8 cellular contexts compared by ENCODE assay signal in genomic region chr6:3751730-3752537, GRCh38. TPM values are rescaled to one million over a fixed set of nuclear protein-coding genes. Genes with fewer than 3 reads are reported as not detected.
DNase-seq lines count a peak whose midpoint lies in the region; ATAC-seq and TF ChIP-seq lines count a peak whose summit lies in the region.

No MANE protein-coding gene starts in this region.

- CTCF ChIA-PET in MCF 10A (lab: Yijun Ruan, JAX), result interaction anchor here (0.6 to 0.8 kb wide), 3 partner anchors 59 to 337 kb away, joined by 3 read pairs; no protein-coding TSS in a partner anchor

- H3K36me3 ChIP-seq in DOHH2 (ENCODE audit: control insufficient read depth, low read length) (no peaks in the 10 kb centered on the region), iPS-18a (ENCODE audit: control insufficient read depth, low read depth, low read length) (no peaks in the 10 kb centered on the region)

- no peaks in the 10 kb centered on the region for H3K27me3 Mint-ChIP-seq in MCF 10A (ENCODE audit: insufficient read depth, unreplicated experiment)

- H3K27ac ChIP-seq in DOHH2 (ENCODE audit: low read depth, low read length) (no peak overlapping the region), VCaP (peak overlapping the region; percentile 44; the same call in 1 of the 2 replicates), iPS-18a (ENCODE audit: low read length) (no peak overlapping the region)

- TF ChIP-seq RAD21 in Ishikawa (IDR thresholded peaks at IDR 0.05; ENCODE audit: low read depth), result no peak

- no peaks in the 10 kb centered on the region for H3K79me2 ChIP-seq in DOHH2 (ENCODE audit: control insufficient read depth, low read length)

- peaks cover 27% of the 10 kb centered on the region for H3K4me1 Mint-ChIP-seq in MCF 10A (ENCODE audit: insufficient read depth, unreplicated experiment)

- peaks cover 4% of the 10 kb centered on the region; the same call in 1 of the 2 replicates for H3F3A ChIP-seq in DOHH2 (ENCODE audit: control insufficient read depth, insufficient read depth)

- POLR2A ChIA-PET in MCF 10A (lab: Yijun Ruan, JAX), result interaction anchor here (0.5 to 1.6 kb wide), 11 partner anchors 10 to 279 kb away, joined by 3 to 9 read pairs (median 4); partner anchors contain the start of gene FAM50B

- intact Hi-C loops in MCF 10A (cut with micrococcal nuclease), result loop anchor here (2.0 kb wide), 1 partner anchor 239 kb away; no protein-coding TSS in a partner anchor

- H4K20me1 ChIP-seq in DOHH2 (ENCODE audit: control insufficient read depth, insufficient read depth, low read depth, low read length), result peaks cover 6% of the 10 kb centered on the region; the same call in 1 of the 2 replicates

- peaks cover 51% of the 10 kb centered on the region for H3K27me3 ChIP-seq in DOHH2 (ENCODE audit: control insufficient read depth, low read length)
- H3K27me3 ChIP-seq in iPS-18a (ENCODE audit: control insufficient read depth, insufficient read depth, low read length), result peaks cover 71% of the 10 kb centered on the region

- peak overlapping the region; percentile 81 for H3K4me3 Mint-ChIP-seq in MCF 10A (ENCODE audit: unreplicated experiment)

- H3K36me3 Mint-ChIP-seq in MCF 10A (ENCODE audit: insufficient read depth, unreplicated experiment), result peaks cover 7% of the 10 kb centered on the region

- peak; percentile 67 for DNase-seq in MCF 10A (ENCODE audit: unreplicated experiment)
- peak; percentile 84 for DNase-seq in skeletal muscle cell (ENCODE audit: low read depth)
- DNase-seq in NK-92 (lab: John Stamatoyannopoulos, UW; ENCODE audit: unreplicated experiment), result no peak

- H3K9me3 ChIP-seq in DOHH2 (ENCODE audit: control insufficient read depth, insufficient read depth, low read length) (no peaks in the 10 kb centered on the region), iPS-18a (ENCODE audit: control insufficient read depth, low read depth, low read length) (no peaks in the 10 kb centered on the region)

- peak overlapping the region; percentile 82 for H3K4me2 ChIP-seq in DOHH2 (ENCODE audit: low read length)

- no peaks in the 10 kb centered on the region for H3K9me2 ChIP-seq in DOHH2 (replicated peaks; ENCODE audit: control insufficient read depth, low read length)

- H3K4me1 ChIP-seq in DOHH2 (ENCODE audit: control insufficient read depth, low read length), result peaks cover 39% of the 10 kb centered on the region
- H3K4me1 ChIP-seq in iPS-18a (ENCODE audit: control insufficient read depth, low read depth, low read length), result peaks cover 16% of the 10 kb centered on the region

- no peak for TF ChIP-seq EP300 in Ishikawa (IDR thresholded peaks at IDR 0.05; ENCODE audit: borderline replicate concordance)

- BruUV-seq in MCF 10A (replicated peaks; lab: Mats Ljungman, UMichigan), result no TSS peak

- no peak overlapping the region for H3K9ac ChIP-seq in iPS-18a (ENCODE audit: low read length)

- H3K4me3 ChIP-seq in DOHH2 (ENCODE audit: low read length) (peak overlapping the region; percentile 70), iPS-18a (ENCODE audit: low read length) (peak overlapping the region; percentile 60), skeletal muscle cell (ENCODE audit: low read depth, low read length) (peak overlapping the region; percentile 86)

- peak; percentile 36 for TF ChIP-seq CTCF in DOHH2 (IDR thresholded peaks at IDR 0.05; ENCODE audit: low read depth, low read length, poor library complexity, severe bottlenecking)
- TF ChIP-seq CTCF in VCaP (conservative IDR thresholded peaks at IDR 0.05), result peak; percentile 31
- peak; percentile 24 for TF ChIP-seq CTCF in MCF 10A (IDR thresholded peaks at IDR 0.05; ENCODE audit: unreplicated experiment)

- ATAC-seq in GM21529 (IDR thresholded peaks at IDR 0.05; ENCODE audit: unreplicated experiment), result peak; percentile 64

- no peak overlapping the region for H3K27ac Mint-ChIP-seq in MCF 10A (ENCODE audit: low read depth, unreplicated experiment)

- H3K9me3 Mint-ChIP-seq in MCF 10A (ENCODE audit: unreplicated experiment), result no peaks in the 10 kb centered on the region

TF ChIP-seq in Ishikawa, 13 proteins besides CTCF, POLR2A, EP300 and RAD21:
- TF ChIP-seq TCF12 (IDR thresholded peaks at IDR 0.05; ENCODE audit: low read depth) (0 out of 2 replicates have a peak, but pooled peaks have one; percentile 39), ZBTB7A (IDR thresholded peaks at IDR 0.05; ENCODE audit: low read depth) (peak; percentile 80), USF1 (IDR thresholded peaks at IDR 0.05) (no peak), CREB1 (IDR thresholded peaks at IDR 0.05; ENCODE audit: low read depth) (no peak), EGR1 (IDR thresholded peaks at IDR 0.05) (peak; percentile 81), YY1 (IDR thresholded peaks at IDR 0.05; ENCODE audit: low read depth) (no peak), TEAD4 (IDR thresholded peaks at IDR 0.05) (peak; percentile 77), MAX (IDR thresholded peaks at IDR 0.05) (no peak)

RNA-seq across cellular contexts. Expression of gene PXDC1, which starts 0.4 kb away (rescaled TPM):
- 48.1 and 51.4 TPM in 2 replicates for total RNA-seq in MCF 10A (2022)
